In the genomic region with DNA sequence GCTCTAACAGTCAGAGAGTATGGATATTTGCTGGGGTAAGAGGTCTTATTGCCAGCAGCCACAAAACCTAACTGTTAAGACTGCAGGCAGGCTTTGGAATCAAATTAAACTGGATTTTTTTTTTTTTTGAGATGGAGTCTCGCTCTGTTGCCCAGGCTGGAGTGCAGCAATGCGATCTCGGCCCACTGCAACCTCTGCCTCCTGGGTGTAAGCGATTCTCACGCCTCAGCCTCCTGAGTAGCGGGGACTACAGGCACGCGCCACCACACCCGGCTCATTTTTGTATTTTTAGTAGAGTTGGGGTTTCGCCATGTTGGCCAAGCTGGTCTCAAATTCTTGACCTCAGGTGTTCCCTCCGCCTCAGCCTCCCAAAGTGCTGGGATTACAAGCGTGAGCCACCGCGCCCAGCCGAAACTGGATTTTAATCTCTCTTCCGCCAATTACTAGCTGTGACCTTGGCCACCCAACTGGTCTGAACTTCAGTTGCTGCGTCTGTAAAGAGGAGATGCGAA, we compare ENCODE assay signal across 8 cellular contexts. TPM values are rescaled to one million over a fixed set of nuclear protein-coding genes. Genes with fewer than 3 reads are reported as not detected.
DNase-seq lines count a peak whose midpoint lies in the region; ATAC-seq, FAIRE-seq and TF ChIP-seq lines count a peak whose summit lies in the region.

No MANE protein-coding gene starts in this region.

- peak overlapping the region; percentile 69 to 91 (median 85) for H3K4me3 ChIP-seq in BLaER1 treated with 17β-estradiol and CSF1 and Interleukin-3, amounts not matched to agents 10 nM and 100 nM
- H3K4me3 ChIP-seq in NT2/D1 (ENCODE audit: insufficient read length, low read depth) = peak overlapping the region; percentile 100

- H3K9me3 Mint-ChIP-seq in effector memory CD8-positive, alpha-beta T cell = no peaks in the 10 kb centered on the region
- H3K9me3 Mint-ChIP-seq in neural crest cell = no peaks in the 10 kb centered on the region

- H3K27ac Mint-ChIP-seq in effector memory CD8-positive, alpha-beta T cell = peak overlapping the region; percentile 95 to 98
- no peak overlapping the region for H3K27ac Mint-ChIP-seq in neural crest cell (ENCODE audit: unreplicated experiment)

- peaks cover 45 to 54% (median 50%) of the 10 kb centered on the region in 10 experiments for H3K4me1 ChIP-seq in BLaER1 treated with 17β-estradiol and CSF1 and Interleukin-3, amounts not matched to agents 10 nM and 100 nM
- no peaks in the 10 kb centered on the region for H3K4me1 ChIP-seq in NT2/D1 (ENCODE audit: insufficient read depth, insufficient read length)

- no peak for TF ChIP-seq CTCF in neural crest cell (conservative IDR thresholded peaks at IDR 0.05)

- H3K9me3 ChIP-seq in BLaER1 treated with 17β-estradiol and CSF1 and Interleukin-3, amounts not matched to agents 10 nM and 100 nM (replicated peaks in 1 of 11) = no peaks in the 10 kb centered on the region
- no peaks in the 10 kb centered on the region for H3K9me3 ChIP-seq in NT2/D1 (ENCODE audit: insufficient read depth, low read length)

- H3K36me3 Mint-ChIP-seq in effector memory CD8-positive, alpha-beta T cell (ENCODE audit: insufficient read depth) = peaks cover 72% of the 10 kb centered on the region
- peaks cover 7% of the 10 kb centered on the region for H3K36me3 Mint-ChIP-seq in neural crest cell (ENCODE audit: low read depth)

- ATAC-seq in effector memory CD8-positive, alpha-beta T cell (replicated peaks) = peak; percentile 3

- peak overlapping the region in 10 of 11 experiments; percentile 74 to 89 (median 85); a peak in 20 of 22 replicates for H3K27ac ChIP-seq in BLaER1 treated with 17β-estradiol and CSF1 and Interleukin-3, amounts not matched to agents 10 nM and 100 nM

- H3K36me3 ChIP-seq in BLaER1 treated with 17β-estradiol and CSF1 and Interleukin-3, amounts not matched to agents 10 nM and 100 nM = peaks cover 34 to 45% (median 39%) of the 10 kb centered on the region in 11 experiments
- H3K36me3 ChIP-seq in NT2/D1 (ENCODE audit: insufficient read depth, insufficient read length, low read length) = peaks cover 46% of the 10 kb centered on the region

- peak overlapping the region; percentile 77 to 91 (median 86) for H3K9ac ChIP-seq in BLaER1 treated with 17β-estradiol and CSF1 and Interleukin-3, amounts not matched to agents 10 nM and 100 nM
- peak overlapping the region; percentile 98 for H3K9ac ChIP-seq in NT2/D1 (ENCODE audit: insufficient read length, low read depth)

- DNase-seq in NT2/D1 (ENCODE audit: low read depth, low spot score) (no peak), neural crest cell (ENCODE audit: low read depth, low spot score) (no peak), urothelium cell line (ENCODE audit: low spot score) (no peak), activated gamma-delta T cell (lab: John Stamatoyannopoulos, UW) (no peak), COLO668 (lab: John Stamatoyannopoulos, UW; ENCODE audit: unreplicated experiment) (no peak)
- DNase-seq in effector memory CD8-positive, alpha-beta T cell = no peak
- no peak for DNase-seq in activated CD4-positive, CD25-positive, alpha-beta regulatory T cell treated with anti-CD3 and anti-CD28 coated beads, Interleukin-2, amount 50 U/mL, for 72 hours

- FAIRE-seq in urothelium cell line (lab: Jason Lieb, UNC) = no peak

- H3K4me1 Mint-ChIP-seq in effector memory CD8-positive, alpha-beta T cell (ENCODE audit: low read depth in 2 of 2) = peaks cover 45 to 47% of the 10 kb centered on the region in 2 donors
- H3K4me1 Mint-ChIP-seq in neural crest cell = peaks cover 29% of the 10 kb centered on the region

- H3K4me2 ChIP-seq in BLaER1 treated with 17β-estradiol and CSF1 and Interleukin-3, amounts not matched to agents 10 nM and 100 nM = peak overlapping the region; percentile 81 to 99 (median 94)

- no peaks in the 10 kb centered on the region for H3K27me3 Mint-ChIP-seq in effector memory CD8-positive, alpha-beta T cell
- peaks cover 3% of the 10 kb centered on the region for H3K27me3 Mint-ChIP-seq in neural crest cell (ENCODE audit: low read depth)

- H4K20me1 ChIP-seq in BLaER1 treated with 17β-estradiol and CSF1 and Interleukin-3, amounts not matched to agents 10 nM and 100 nM = peaks cover 0 to 7% (median 0%) of the 10 kb centered on the region in 11 experiments; a peak in 4 of 22 replicates

- H3K27me3 ChIP-seq in BLaER1 treated with 17β-estradiol and CSF1 and Interleukin-3, amounts not matched to agents 10 nM and 100 nM = no peaks in the 10 kb centered on the region
- H3K27me3 ChIP-seq in NT2/D1 (ENCODE audit: insufficient read depth, insufficient read length) = no peaks in the 10 kb centered on the region

- H3K4me3 Mint-ChIP-seq in effector memory CD8-positive, alpha-beta T cell = peak overlapping the region; percentile 91 to 92
- H3K4me3 Mint-ChIP-seq in neural crest cell = peak overlapping the region; percentile 93

RNA-seq across cellular contexts. Expression of gene MRPL10, which starts 0.9 kb away (rescaled TPM):
- 50.0 and 55.3 TPM in 2 replicates for total RNA-seq in neural crest cell

RNA-seq across cellular contexts. Expression of gene LRRC46, which starts 1.0 kb away (rescaled TPM):
- total RNA-seq in neural crest cell = 0.84 and 1.4 TPM in 2 replicates

RNA-seq across cellular contexts. Expression of gene OSBPL7, which starts 8.9 kb away (rescaled TPM):
- total RNA-seq in neural crest cell = 14.3 and 14.6 TPM in 2 replicates

RNA-seq across cellular contexts. Expression of gene SCRN2, which starts 10.6 kb away (rescaled TPM):
- 32.7 and 37.8 TPM in 2 replicates for total RNA-seq in neural crest cell

RNA-seq across cellular contexts. Expression of gene SP6, which starts 20.5 kb away (rescaled TPM):
- 0.16 and 0.25 TPM in 2 replicates for total RNA-seq in neural crest cell
